Comparison of ENCODE assay signal across 8 cellular contexts in genomic region chr10:68471586-68472408, GRCh38. TPM values are rescaled to one million over a fixed set of nuclear protein-coding genes. Genes with fewer than 3 reads are reported as not detected.
A peak's percentile ranks its signal among the peaks of the same experiment; 100 is the strongest.
DNase-seq lines count a peak whose midpoint lies in the region; ATAC-seq and TF ChIP-seq lines count a peak whose summit lies in the region.

Gene DNA2 (minus strand): TSS chr10:68471973. CDS start chr10:68471864, 109 bp downstream.

- no peaks in the 10 kb centered on the region for H3K27me3 Mint-ChIP-seq in type B pancreatic cell

- H3K27ac Mint-ChIP-seq in type B pancreatic cell = peak within 1 kb of the TSS; percentile 94

- no peaks in the 10 kb centered on the region for H3K4me1 ChIP-seq in cardiac muscle cell (ENCODE audit: low read depth)

- peak within 1 kb of the TSS; percentile 97 for H3K4me3 Mint-ChIP-seq in type B pancreatic cell

- H3K4me1 Mint-ChIP-seq in type B pancreatic cell (ENCODE audit: unreplicated experiment) = peaks cover 22% of the 10 kb centered on the region

- no peaks in the 10 kb centered on the region for H3K9me3 Mint-ChIP-seq in type B pancreatic cell

- H3K4me3 ChIP-seq in GM12865 (ENCODE audit: low read depth, low read length) = peak within 1 kb of the TSS; percentile 98
- H3K4me3 ChIP-seq in cardiac muscle cell = peak within 1 kb of the TSS; percentile 64

- no peaks in the 10 kb centered on the region for H3K27me3 ChIP-seq in cardiac muscle cell

- H3K27ac ChIP-seq in cardiac muscle cell = peak within 1 kb of the TSS; percentile 77

- peaks cover 9% of the 10 kb centered on the region for H3K36me3 ChIP-seq in cardiac muscle cell

- DNase-seq in GM12865 (ENCODE audit: low read depth) (peak; percentile 90), NCI-H1092 treated with DMSO at 0.1 percent for 48 hours (lab: John Stamatoyannopoulos, UW) (peak; percentile 72), SW480 (ENCODE audit: low spot score) (peak; percentile 74), cardiac muscle cell (ENCODE audit: low read depth in 1 of 2, low spot score in 1 of 2) (peak; percentile 57 to 80), pons (ENCODE audit: low spot score) (peak; percentile 56), type B pancreatic cell (ENCODE audit: extremely low spot score, unreplicated experiment) (peak; percentile 88)
- DNase-seq in activated naive CD8-positive, alpha-beta T cell treated with anti-CD3 and anti-CD28 coated beads, Interleukin-2, amount 50 U/mL, for 16 hours (ENCODE audit: low read depth, low spot score) = peak; percentile 51

- H3K36me3 Mint-ChIP-seq in type B pancreatic cell = peaks cover 5% of the 10 kb centered on the region

- TF ChIP-seq CTCF in GM12865 (IDR thresholded peaks at IDR 0.05; ENCODE audit: insufficient read depth, low read depth, low read length, missing control alignments) (no peak), cardiac muscle cell (IDR thresholded peaks at IDR 0.05; ENCODE audit: low read depth, low read length) (no peak), type B pancreatic cell (conservative IDR thresholded peaks at IDR 0.05) (no peak)

- H3K9me3 ChIP-seq in cardiac muscle cell (ENCODE audit: low read depth) = no peaks in the 10 kb centered on the region

- ATAC-seq in HG02610 (IDR thresholded peaks at IDR 0.05; ENCODE audit: unreplicated experiment) = peak; percentile 89

RNA-seq across cellular contexts. Expression of gene DNA2, which starts in this region (rescaled TPM):
- 5.4 and 8.1 TPM in 2 replicates for total RNA-seq in cardiac muscle cell
- polyA plus RNA-seq in cardiac muscle cell = 3.4 and 4.0 TPM in 2 replicates
- total RNA-seq in type B pancreatic cell (ENCODE audit: low replicate concordance) = 10.7 and 27.6 TPM in 2 replicates

Comparison
In these comparisons a context has a peak if more than half of its experiments do, and no peak if none do; other contexts are left out.
1. Peak in every context shown above with its lines: DNase-seq, ATAC-seq, H3K4me3 ChIP-seq and H3K27ac ChIP-seq.